Comparison of ENCODE assay signal across 21 cellular contexts in the genomic region with DNA sequence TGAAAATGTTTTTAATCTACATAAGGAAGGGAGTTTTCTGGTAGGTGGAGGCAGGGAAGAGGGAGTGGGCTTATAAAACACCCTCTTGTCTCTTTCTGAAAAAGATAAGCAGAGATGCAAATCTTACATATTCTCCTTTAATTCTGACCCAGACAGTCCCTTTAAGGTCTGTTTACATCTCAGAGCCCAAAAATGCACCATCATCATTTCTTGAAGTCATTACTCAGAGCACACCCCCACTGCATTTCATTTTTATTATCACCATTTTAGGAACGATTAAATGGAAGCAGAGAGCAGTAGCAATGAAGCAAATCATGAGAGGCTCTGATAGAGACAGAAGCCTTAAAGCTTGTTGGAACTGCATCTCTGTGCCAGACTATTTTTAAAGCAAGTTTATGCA.
"Had no signal": no experiment of that assay in that cellular context is flagged by ENCODE, and none has a peak within 500 bp of the region (broad histone marks: within the 10 kb centered on the region; RNA-seq: fewer than 3 reads in every experiment).

No MANE protein-coding gene starts in this region.

- H3K27ac Mint-ChIP-seq: activated naive CD8-positive, alpha-beta T cell; activated T-cell treated with anti-CD3 and anti-CD28 coated beads, Interleukin-2, amount 50 U/mL, for 24 hours; activated T-helper 17 cell treated with anti-CD3 and anti-CD28 coated beads, Interleukin-2, amount 50 U/mL, for 72 hours; endodermal cell; naive B cell; neural progenitor cell had no signal

- H3K4me1 Mint-ChIP-seq: activated T-helper 17 cell treated with anti-CD3 and anti-CD28 coated beads, Interleukin-2, amount 50 U/mL, for 72 hours; endodermal cell; naive B cell had no signal

- H3K36me3 Mint-ChIP-seq: activated naive CD8-positive, alpha-beta T cell; naive B cell; neural progenitor cell had no signal

- H3K4me3 Mint-ChIP-seq: activated naive CD8-positive, alpha-beta T cell; activated T-cell treated with anti-CD3 and anti-CD28 coated beads, Interleukin-2, amount 50 U/mL, for 24 hours; activated T-helper 17 cell treated with anti-CD3 and anti-CD28 coated beads, Interleukin-2, amount 50 U/mL, for 72 hours; endodermal cell; naive B cell; neural progenitor cell had no signal

- DNase-seq: activated CD4-positive, alpha-beta T cell treated with anti-CD3 and anti-CD28 coated beads for 1 hour; activated CD4-positive, alpha-beta T cell treated with anti-CD3 and anti-CD28 coated beads, Interleukin-2, amount 50 U/mL, for 4 hours; activated CD8-positive, alpha-beta memory T cell treated with anti-CD3 and anti-CD28 coated beads for 24 hours; activated CD8-positive, alpha-beta memory T cell treated with anti-CD3 and anti-CD28 coated beads, Interleukin-2, amount 50 U/mL, for 4 hours; activated T-cell treated with anti-CD3 and anti-CD28 coated beads, Interleukin-2, amount 50 U/mL, for 24 hours; adrenal gland; endodermal cell; heart left ventricle; left ventricle myocardium superior; mucosa of descending colon; naive B cell; spleen; stimulated activated CD4-positive, alpha-beta T cell treated with anti-CD3 and anti-CD28 coated beads, Interleukin-4, amount 100 ng/mL, for 1 hour; stimulated activated naive CD4-positive, alpha-beta T cell; T-helper 9 cell; upper lobe of right lung had no signal

- H3K9me3 Mint-ChIP-seq: activated T-cell treated with anti-CD3 and anti-CD28 coated beads, Interleukin-2, amount 50 U/mL, for 24 hours; endodermal cell; neural progenitor cell had no signal

- H3K27ac ChIP-seq: adrenal gland, breast epithelium, coronary artery, heart left ventricle, neural progenitor cell, spleen, upper lobe of right lung had no signal

- ATAC-seq: activated T-helper 17 cell treated with anti-CD3 and anti-CD28 coated beads, Interleukin-2, amount 50 U/mL, for 72 hours; heart left ventricle; left ventricle myocardium superior; mucosa of descending colon; upper lobe of right lung had no signal
